ENCODE assay signal across 17 cellular contexts in the genomic region with DNA sequence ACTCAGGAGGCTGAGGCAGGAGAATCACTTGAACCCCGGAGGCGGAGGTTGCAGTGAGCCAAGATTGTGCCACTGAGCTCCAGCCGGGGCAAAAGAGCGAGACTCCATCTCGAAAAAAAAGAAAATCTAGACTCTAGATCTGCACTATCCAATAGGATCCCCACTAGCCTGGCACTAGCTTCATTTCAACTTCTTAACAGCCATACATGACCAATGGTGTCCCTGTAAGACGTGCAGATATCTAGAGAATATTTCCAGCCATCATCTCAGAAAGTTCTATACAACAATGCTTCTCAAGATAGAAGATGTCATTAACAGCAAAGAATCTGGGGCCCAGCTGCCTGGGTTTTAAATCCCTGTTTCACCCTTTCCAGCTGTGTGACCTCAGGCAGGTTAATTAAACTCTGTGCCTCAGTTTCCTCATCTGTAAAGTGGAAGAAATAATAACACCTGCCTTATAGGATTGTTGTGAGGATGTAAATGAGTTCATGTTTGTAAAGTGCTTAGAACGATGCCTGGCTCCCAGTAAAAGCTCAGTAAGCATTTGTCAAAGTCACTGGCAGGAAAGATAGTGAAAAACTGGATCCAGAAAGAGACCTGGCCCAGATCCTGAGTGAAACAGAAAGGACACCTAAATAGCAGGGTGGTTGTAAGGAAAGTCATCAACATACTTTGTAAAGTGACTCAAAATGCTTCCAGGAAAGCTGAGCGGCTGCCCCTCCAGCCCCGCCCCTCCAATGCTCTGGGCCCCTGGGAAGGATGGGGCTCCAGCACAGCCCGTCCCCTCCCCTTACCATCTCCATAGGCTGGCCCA. TPM values are rescaled to one million over a fixed set of nuclear protein-coding genes. Genes with fewer than 3 reads are reported as not detected.
A peak's percentile ranks its signal among the peaks of the same experiment; 100 is the strongest.
DNase-seq lines count a peak whose midpoint lies in the region; ATAC-seq and TF ChIP-seq lines count a peak whose summit lies in the region.
"Had no signal": no experiment of that assay in that cellular context is flagged by ENCODE, and none has a peak within 500 bp of the region (broad histone marks: within the 10 kb centered on the region; RNA-seq: fewer than 3 reads in every experiment).

No MANE protein-coding gene starts in this region.

- no peak overlapping the region for H3K4me3 ChIP-seq in mesenchymal stem cell (ENCODE audit: insufficient read depth in 1 of 2, low read depth in 1 of 2, low read length in 2 of 2)
- no peak overlapping the region for H3K4me3 ChIP-seq in right cardiac atrium (ENCODE audit: low read length)

- H2AK5ac ChIP-seq in mesenchymal stem cell (ENCODE audit: low read length, severe bottlenecking) = no peak overlapping the region

- no peaks in the 10 kb centered on the region for H3K27me3 ChIP-seq in mesenchymal stem cell (ENCODE audit: control insufficient read depth in 1 of 2, insufficient read depth in 1 of 2, low read length in 2 of 2)
- no peaks in the 10 kb centered on the region for H3K27me3 ChIP-seq in right cardiac atrium (ENCODE audit: control insufficient read depth, insufficient read depth)

- peak overlapping the region; percentile 16 for H3K27ac Mint-ChIP-seq in activated naive CD4-positive, alpha-beta T cell treated with anti-CD3 and anti-CD28 coated beads for 36 hours
- H3K27ac Mint-ChIP-seq in WTC11 = peak overlapping the region; percentile 49; the same call in 1 of the 2 replicates
- H3K27ac Mint-ChIP-seq: CD8-positive, alpha-beta T cell had no signal

- peaks cover 16% of the 10 kb centered on the region for H3K4me1 Mint-ChIP-seq in activated naive CD4-positive, alpha-beta T cell treated with anti-CD3 and anti-CD28 coated beads for 36 hours (ENCODE audit: low read depth)
- peaks cover 14% of the 10 kb centered on the region for H3K4me1 Mint-ChIP-seq in WTC11

- H2AFZ ChIP-seq in mesenchymal stem cell (ENCODE audit: low read depth, low read length) = no peak overlapping the region

- no peak overlapping the region for H2BK120ac ChIP-seq in mesenchymal stem cell (ENCODE audit: low read depth, low read length)

- no peak for DNase-seq in activated naive CD4-positive, alpha-beta T cell treated with anti-CD3 and anti-CD28 coated beads for 36 hours
- no peak for DNase-seq in activated naive CD4-positive, alpha-beta T cell treated with Interleukin-2 at 50 U/mL for 16 hours
- DNase-seq in WTC11 (ENCODE audit: low spot score) (no peak), mesenchymal stem cell (no peak), right cardiac atrium (no peak)
- DNase-seq: CD8-positive, alpha-beta T cell; DMS79 treated with DMSO at 0.1 percent for 48 hours; GOT3; KBM-7; NCI-H1048; NCI-H2107; NCI-H226; NCI-H526; PC-3 had no signal

- no peaks in the 10 kb centered on the region for H3K9me3 ChIP-seq in mesenchymal stem cell (ENCODE audit: control insufficient read depth, low read length)
- no peaks in the 10 kb centered on the region for H3K9me3 ChIP-seq in right cardiac atrium (ENCODE audit: control insufficient read depth, low read length)

- H4K91ac ChIP-seq in mesenchymal stem cell (ENCODE audit: low read length) = no peak overlapping the region

- no peak for ATAC-seq in WTC11
- ATAC-seq in HG03457 (IDR thresholded peaks at IDR 0.05; ENCODE audit: unreplicated experiment) = no peak
- ATAC-seq in GM21717 (IDR thresholded peaks at IDR 0.05; ENCODE audit: unreplicated experiment) = no peak
- ATAC-seq in right cardiac atrium = no peak
- ATAC-seq: CD8-positive, alpha-beta T cell; PC-3 had no signal

- CTCF ChIA-PET in activated naive CD4-positive, alpha-beta T cell treated with anti-CD3 and anti-CD28 coated beads for 36 hours (lab: Charles Lee) = interaction anchor here (1.5 to 2.9 kb wide), 2 partner anchors 27 to 97 kb away, joined by 3 to 9 read pairs; partner anchors contain the start of gene RASAL3
- CTCF ChIA-PET in WTC11 (lab: Charles Lee) = interaction anchor here (0.9 to 3.7 kb wide), 3 partner anchors 17 to 335 kb away, joined by 3 to 15 read pairs (median 12); partner anchors contain the start of gene AKAP8L

- H3K27ac ChIP-seq in mesenchymal stem cell (ENCODE audit: low read length, poor library complexity, severe bottlenecking) (no peak overlapping the region), right cardiac atrium (ENCODE audit: low read length) (no peak overlapping the region)
- H3K27ac ChIP-seq: HL-60 had no signal

- intact Hi-C loops in activated naive CD4-positive, alpha-beta T cell treated with anti-CD3 and anti-CD28 coated beads for 36 hours (cut with micrococcal nuclease) = no loop called here
- intact Hi-C loops in right cardiac atrium (cut with DNase I) = no loop called here

- H2BK5ac ChIP-seq in mesenchymal stem cell (ENCODE audit: low read depth, low read length, poor library complexity, severe bottlenecking) = no peak overlapping the region

- no peak overlapping the region for H2BK12ac ChIP-seq in mesenchymal stem cell (ENCODE audit: low read length in 2 of 2)

- H2BK15ac ChIP-seq in mesenchymal stem cell (ENCODE audit: low read depth, poor library complexity, severe bottlenecking) = no peak overlapping the region

- H3K79me1 ChIP-seq in mesenchymal stem cell (replicated peaks; ENCODE audit: low read length, poor library complexity, severe bottlenecking) = no peaks in the 10 kb centered on the region

- no peak overlapping the region for H3K4ac ChIP-seq in mesenchymal stem cell (ENCODE audit: low read depth in 1 of 2, low read length in 2 of 2)

- H3K9ac ChIP-seq in mesenchymal stem cell (ENCODE audit: low read length) = peak overlapping the region; percentile 49

- H3K36me3 ChIP-seq in mesenchymal stem cell (ENCODE audit: control insufficient read depth in 1 of 2, insufficient read depth in 2 of 2, low read depth in 1 of 2, low read length in 2 of 2) = peaks cover 0 to 28% of the 10 kb centered on the region in 2 experiments

- no peak for TF ChIP-seq CTCF in WTC11 (IDR thresholded peaks at IDR 0.05)

- no peak overlapping the region for H4K8ac ChIP-seq in mesenchymal stem cell (ENCODE audit: low read length)

- no peak overlapping the region for H3K14ac ChIP-seq in mesenchymal stem cell (ENCODE audit: low read length in 2 of 2)

- POLR2A ChIA-PET in WTC11 (lab: Charles Lee) = no interaction called here

- no peak overlapping the region for H3K4me2 ChIP-seq in mesenchymal stem cell (ENCODE audit: low read length, poor library complexity, severe bottlenecking)

- no peaks in the 10 kb centered on the region for H3K27me3 Mint-ChIP-seq in activated naive CD4-positive, alpha-beta T cell treated with anti-CD3 and anti-CD28 coated beads for 36 hours (ENCODE audit: low read depth)
- H3K27me3 Mint-ChIP-seq in WTC11 (ENCODE audit: low read depth) = no peaks in the 10 kb centered on the region; the same call in 1 of the 2 replicates

- peaks cover 3% of the 10 kb centered on the region for H3K36me3 Mint-ChIP-seq in activated naive CD4-positive, alpha-beta T cell treated with anti-CD3 and anti-CD28 coated beads for 36 hours (ENCODE audit: low read depth)
- H3K36me3 Mint-ChIP-seq in WTC11 = no peaks in the 10 kb centered on the region

- H3K9me3 Mint-ChIP-seq in activated naive CD4-positive, alpha-beta T cell treated with anti-CD3 and anti-CD28 coated beads for 36 hours = no peaks in the 10 kb centered on the region
- no peaks in the 10 kb centered on the region for H3K9me3 Mint-ChIP-seq in WTC11
- H3K9me3 Mint-ChIP-seq: CD8-positive, alpha-beta T cell had no signal

- no peak overlapping the region for H3K4me3 Mint-ChIP-seq in activated naive CD4-positive, alpha-beta T cell treated with anti-CD3 and anti-CD28 coated beads for 36 hours
- no peak overlapping the region for H3K4me3 Mint-ChIP-seq in WTC11
- H3K4me3 Mint-ChIP-seq: CD8-positive, alpha-beta T cell had no signal

- 82% methylated on average over 10 of the region's 10 CpGs for WGBS in mesenchymal stem cell
- WGBS in right cardiac atrium = 86% methylated on average over 10 of the region's 10 CpGs

- no peak overlapping the region for H3K18ac ChIP-seq in mesenchymal stem cell (ENCODE audit: low read depth in 1 of 2, low read length in 2 of 2)

- H3K4me1 ChIP-seq in mesenchymal stem cell (ENCODE audit: control insufficient read depth, insufficient read depth, low read depth, low read length) (peaks cover 11% of the 10 kb centered on the region), right cardiac atrium (ENCODE audit: control insufficient read depth, insufficient read depth, low read length) (peaks cover 5% of the 10 kb centered on the region)

- no peak overlapping the region for H3K23ac ChIP-seq in mesenchymal stem cell (ENCODE audit: low read length in 2 of 2)

RNA-seq across cellular contexts. Expression of gene WIZ, which starts 13.5 kb away (rescaled TPM):
- 10 to 100 TPM; 16.5 to 16.7 TPM for total RNA-seq in activated naive CD4-positive, alpha-beta T cell treated with anti-CD3 and anti-CD28 coated beads for 36 hours
- total RNA-seq in WTC11 (2021) (37.6 to 43.9 TPM (median 40.6 TPM) in 3 replicates), right cardiac atrium (10 to 100 TPM; 28.9 to 36.5 (median 33.3) TPM)
- polyA plus RNA-seq in mesenchymal stem cell (2013, experiment 1 of 2) = 35.6 TPM
- 34.6 TPM for polyA plus RNA-seq in mesenchymal stem cell (2013, experiment 2 of 2)
- 28.0 TPM for polyA plus RNA-seq in right cardiac atrium

RNA-seq across cellular contexts. Expression of gene AKAP8L, which starts 17.4 kb away (rescaled TPM):
- total RNA-seq in activated naive CD4-positive, alpha-beta T cell treated with anti-CD3 and anti-CD28 coated beads for 36 hours = 100 to 1,000 TPM; 127 to 140 TPM
- total RNA-seq in WTC11 (2021) (184 to 231 TPM (median 184 TPM) in 3 replicates), right cardiac atrium (100 to 1,000 TPM in 1 of 4 donors, 10 to 100 TPM in 3; 64.4 to 106 (median 86.1) TPM)
- 54.6 TPM for polyA plus RNA-seq in mesenchymal stem cell (2013, experiment 1 of 2)
- 48.4 TPM for polyA plus RNA-seq in mesenchymal stem cell (2013, experiment 2 of 2)
- 66.5 TPM for polyA plus RNA-seq in right cardiac atrium

RNA-seq across cellular contexts. Expression of gene RASAL3, which starts 28.1 kb away (rescaled TPM):
- 10 to 100 TPM; 63.2 to 66.2 TPM for total RNA-seq in activated naive CD4-positive, alpha-beta T cell treated with anti-CD3 and anti-CD28 coated beads for 36 hours
- total RNA-seq in WTC11 (2021) = 1.2 to 2.3 TPM (median 1.6 TPM) in 3 replicates
- 0.12 TPM for polyA plus RNA-seq in mesenchymal stem cell (2013, experiment 1 of 2)
- polyA plus RNA-seq in mesenchymal stem cell (2013, experiment 2 of 2) = 0.18 TPM
- total RNA-seq in right cardiac atrium = 1 to 10 TPM in 2 of 4 donors, under 1 TPM in 2; 0.68 to 2.5 (median 1.3) TPM
- polyA plus RNA-seq in right cardiac atrium = 0.66 TPM
- total RNA-seq: PC-3 had no signal

RNA-seq across cellular contexts. Expression of gene PGLYRP2, which starts 43.1 kb away (rescaled TPM):
- under 1 TPM; 0.07 TPM for total RNA-seq in activated naive CD4-positive, alpha-beta T cell treated with anti-CD3 and anti-CD28 coated beads for 36 hours
- total RNA-seq in WTC11 (2021) (not detected in 3 replicates), right cardiac atrium (not detected)
- not detected for polyA plus RNA-seq in mesenchymal stem cell (2013, experiment 1 of 2)
- not detected for polyA plus RNA-seq in mesenchymal stem cell (2013, experiment 2 of 2)
- not detected for polyA plus RNA-seq in right cardiac atrium
- total RNA-seq: CD8-positive, alpha-beta T cell; PC-3 had no signal

RNA-seq across cellular contexts. Expression of gene AKAP8, which starts 56.6 kb away (rescaled TPM):
- total RNA-seq in activated naive CD4-positive, alpha-beta T cell treated with anti-CD3 and anti-CD28 coated beads for 36 hours = 10 to 100 TPM; 27.1 to 30.3 TPM
- total RNA-seq in WTC11 (2021) (49.1 to 65.9 TPM (median 51.3 TPM) in 3 replicates), right cardiac atrium (10 to 100 TPM; 17.1 to 24.9 (median 21.4) TPM)
- polyA plus RNA-seq in mesenchymal stem cell (2013, experiment 1 of 2) = 15.4 TPM
- 14.1 TPM for polyA plus RNA-seq in mesenchymal stem cell (2013, experiment 2 of 2)
- 9.3 TPM for polyA plus RNA-seq in right cardiac atrium

Comparison
In these comparisons a context has a peak if more than half of its experiments do, and no peak if none do; other contexts are left out.
1. RNA of gene RASAL3, which starts 28.1 kb away (total RNA-seq): 63.2 to 66.2 TPM in activated naive CD4-positive, alpha-beta T cell treated with anti-CD3 and anti-CD28 coated beads for 36 hours; 0.68 to 2.5 TPM in right cardiac atrium and 1.2 to 2.3 TPM in WTC11; every median in the first group is over 10 times any median in the second.